Comparison of ENCODE assay signal across 1 cellular context in the genomic region with DNA sequence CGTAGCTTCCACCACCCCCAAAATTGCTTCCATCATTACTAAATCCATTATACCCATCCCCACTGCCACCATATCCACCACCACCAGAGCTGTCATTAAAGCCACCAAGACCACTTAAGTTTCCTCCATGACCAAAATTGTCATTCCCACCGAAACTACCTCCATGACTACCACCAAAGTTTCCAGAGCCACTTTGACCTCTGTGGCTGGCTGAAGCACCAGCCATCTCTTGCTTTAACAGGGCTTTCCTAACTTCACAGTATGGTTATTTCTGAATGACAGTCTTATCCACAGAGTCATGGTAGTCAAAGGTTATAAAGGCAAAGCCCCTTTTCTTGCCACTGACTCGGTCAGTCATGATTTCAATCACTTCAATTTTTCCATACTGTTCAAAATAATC.
TF ChIP-seq lines count a peak whose summit lies in the region.

No MANE protein-coding gene starts in this region.

TF ChIP-seq in GM23338, 12 proteins besides CTCF, POLR2A, EP300 and RAD21 (continued from another document):
- TF ChIP-seq, protein P1, sequence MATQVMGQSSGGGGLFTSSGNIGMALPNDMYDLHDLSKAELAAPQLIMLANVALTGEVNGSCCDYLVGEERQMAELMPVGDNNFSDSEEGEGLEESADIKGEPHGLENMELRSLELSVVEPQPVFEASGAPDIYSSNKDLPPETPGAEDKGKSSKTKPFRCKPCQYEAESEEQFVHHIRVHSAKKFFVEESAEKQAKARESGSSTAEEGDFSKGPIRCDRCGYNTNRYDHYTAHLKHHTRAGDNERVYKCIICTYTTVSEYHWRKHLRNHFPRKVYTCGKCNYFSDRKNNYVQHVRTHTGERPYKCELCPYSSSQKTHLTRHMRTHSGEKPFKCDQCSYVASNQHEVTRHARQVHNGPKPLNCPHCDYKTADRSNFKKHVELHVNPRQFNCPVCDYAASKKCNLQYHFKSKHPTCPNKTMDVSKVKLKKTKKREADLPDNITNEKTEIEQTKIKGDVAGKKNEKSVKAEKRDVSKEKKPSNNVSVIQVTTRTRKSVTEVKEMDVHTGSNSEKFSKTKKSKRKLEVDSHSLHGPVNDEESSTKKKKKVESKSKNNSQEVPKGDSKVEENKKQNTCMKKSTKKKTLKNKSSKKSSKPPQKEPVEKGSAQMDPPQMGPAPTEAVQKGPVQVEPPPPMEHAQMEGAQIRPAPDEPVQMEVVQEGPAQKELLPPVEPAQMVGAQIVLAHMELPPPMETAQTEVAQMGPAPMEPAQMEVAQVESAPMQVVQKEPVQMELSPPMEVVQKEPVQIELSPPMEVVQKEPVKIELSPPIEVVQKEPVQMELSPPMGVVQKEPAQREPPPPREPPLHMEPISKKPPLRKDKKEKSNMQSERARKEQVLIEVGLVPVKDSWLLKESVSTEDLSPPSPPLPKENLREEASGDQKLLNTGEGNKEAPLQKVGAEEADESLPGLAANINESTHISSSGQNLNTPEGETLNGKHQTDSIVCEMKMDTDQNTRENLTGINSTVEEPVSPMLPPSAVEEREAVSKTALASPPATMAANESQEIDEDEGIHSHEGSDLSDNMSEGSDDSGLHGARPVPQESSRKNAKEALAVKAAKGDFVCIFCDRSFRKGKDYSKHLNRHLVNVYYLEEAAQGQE (IDR thresholded peaks at IDR 0.05; ENCODE audit: unreplicated experiment): no peak
- TF ChIP-seq CREB1 (CRISPR knock-in tag; IDR thresholded peaks at IDR 0.05; ENCODE audit: low read depth) (no peak), JUNB (IDR thresholded peaks at IDR 0.05; ENCODE audit: unreplicated experiment) (no peak), STAT1 (IDR thresholded peaks at IDR 0.05; ENCODE audit: unreplicated experiment) (no peak), POLR2AphosphoS5 (IDR thresholded peaks at IDR 0.05; ENCODE audit: low read depth) (no peak), ZNF114 (CRISPR knock-in tag; IDR thresholded peaks at IDR 0.05) (no peak), EZH2 (IDR thresholded peaks at IDR 0.05; ENCODE audit: low read depth, unreplicated experiment) (no peak), ZNF331 (CRISPR knock-in tag; IDR thresholded peaks at IDR 0.05; ENCODE audit: low read depth) (no peak)
- TF ChIP-seq, protein P2, sequence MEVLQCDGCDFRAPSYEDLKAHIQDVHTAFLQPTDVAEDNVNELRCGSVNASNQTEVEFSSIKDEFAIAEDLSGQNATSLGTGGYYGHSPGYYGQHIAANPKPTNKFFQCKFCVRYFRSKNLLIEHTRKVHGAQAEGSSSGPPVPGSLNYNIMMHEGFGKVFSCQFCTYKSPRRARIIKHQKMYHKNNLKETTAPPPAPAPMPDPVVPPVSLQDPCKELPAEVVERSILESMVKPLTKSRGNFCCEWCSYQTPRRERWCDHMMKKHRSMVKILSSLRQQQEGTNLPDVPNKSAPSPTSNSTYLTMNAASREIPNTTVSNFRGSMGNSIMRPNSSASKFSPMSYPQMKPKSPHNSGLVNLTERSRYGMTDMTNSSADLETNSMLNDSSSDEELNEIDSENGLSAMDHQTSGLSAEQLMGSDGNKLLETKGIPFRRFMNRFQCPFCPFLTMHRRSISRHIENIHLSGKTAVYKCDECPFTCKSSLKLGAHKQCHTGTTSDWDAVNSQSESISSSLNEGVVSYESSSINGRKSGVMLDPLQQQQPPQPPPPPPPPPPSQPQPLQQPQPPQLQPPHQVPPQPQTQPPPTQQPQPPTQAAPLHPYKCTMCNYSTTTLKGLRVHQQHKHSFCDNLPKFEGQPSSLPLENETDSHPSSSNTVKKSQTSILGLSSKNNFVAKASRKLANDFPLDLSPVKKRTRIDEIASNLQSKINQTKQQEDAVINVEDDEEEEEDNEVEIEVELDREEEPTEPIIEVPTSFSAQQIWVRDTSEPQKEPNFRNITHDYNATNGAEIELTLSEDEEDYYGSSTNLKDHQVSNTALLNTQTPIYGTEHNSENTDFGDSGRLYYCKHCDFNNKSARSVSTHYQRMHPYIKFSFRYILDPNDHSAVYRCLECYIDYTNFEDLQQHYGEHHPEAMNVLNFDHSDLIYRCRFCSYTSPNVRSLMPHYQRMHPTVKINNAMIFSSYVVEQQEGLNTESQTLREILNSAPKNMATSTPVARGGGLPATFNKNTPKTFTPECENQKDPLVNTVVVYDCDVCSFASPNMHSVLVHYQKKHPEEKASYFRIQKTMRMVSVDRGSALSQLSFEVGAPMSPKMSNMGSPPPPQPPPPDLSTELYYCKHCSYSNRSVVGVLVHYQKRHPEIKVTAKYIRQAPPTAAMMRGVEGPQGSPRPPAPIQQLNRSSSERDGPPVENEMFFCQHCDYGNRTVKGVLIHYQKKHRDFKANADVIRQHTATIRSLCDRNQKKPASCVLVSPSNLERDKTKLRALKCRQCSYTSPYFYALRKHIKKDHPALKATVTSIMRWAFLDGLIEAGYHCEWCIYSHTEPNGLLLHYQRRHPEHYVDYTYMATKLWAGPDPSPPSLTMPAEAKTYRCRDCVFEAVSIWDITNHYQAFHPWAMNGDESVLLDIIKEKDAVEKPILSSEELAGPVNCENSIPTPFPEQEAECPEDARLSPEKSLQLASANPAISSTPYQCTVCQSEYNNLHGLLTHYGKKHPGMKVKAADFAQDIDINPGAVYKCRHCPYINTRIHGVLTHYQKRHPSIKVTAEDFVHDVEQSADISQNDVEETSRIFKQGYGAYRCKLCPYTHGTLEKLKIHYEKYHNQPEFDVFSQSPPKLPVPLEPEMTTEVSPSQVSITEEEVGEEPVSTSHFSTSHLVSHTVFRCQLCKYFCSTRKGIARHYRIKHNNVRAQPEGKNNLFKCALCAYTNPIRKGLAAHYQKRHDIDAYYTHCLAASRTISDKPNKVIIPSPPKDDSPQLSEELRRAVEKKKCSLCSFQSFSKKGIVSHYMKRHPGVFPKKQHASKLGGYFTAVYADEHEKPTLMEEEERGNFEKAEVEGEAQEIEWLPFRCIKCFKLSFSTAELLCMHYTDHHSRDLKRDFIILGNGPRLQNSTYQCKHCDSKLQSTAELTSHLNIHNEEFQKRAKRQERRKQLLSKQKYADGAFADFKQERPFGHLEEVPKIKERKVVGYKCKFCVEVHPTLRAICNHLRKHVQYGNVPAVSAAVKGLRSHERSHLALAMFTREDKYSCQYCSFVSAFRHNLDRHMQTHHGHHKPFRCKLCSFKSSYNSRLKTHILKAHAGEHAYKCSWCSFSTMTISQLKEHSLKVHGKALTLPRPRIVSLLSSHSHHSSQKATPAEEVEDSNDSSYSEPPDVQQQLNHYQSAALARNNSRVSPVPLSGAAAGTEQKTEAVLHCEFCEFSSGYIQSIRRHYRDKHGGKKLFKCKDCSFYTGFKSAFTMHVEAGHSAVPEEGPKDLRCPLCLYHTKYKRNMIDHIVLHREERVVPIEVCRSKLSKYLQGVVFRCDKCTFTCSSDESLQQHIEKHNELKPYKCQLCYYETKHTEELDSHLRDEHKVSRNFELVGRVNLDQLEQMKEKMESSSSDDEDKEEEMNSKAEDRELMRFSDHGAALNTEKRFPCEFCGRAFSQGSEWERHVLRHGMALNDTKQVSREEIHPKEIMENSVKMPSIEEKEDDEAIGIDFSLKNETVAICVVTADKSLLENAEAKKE (CRISPR knock-in tag; IDR thresholded peaks at IDR 0.05): no peak
- TF ChIP-seq, protein P3, sequence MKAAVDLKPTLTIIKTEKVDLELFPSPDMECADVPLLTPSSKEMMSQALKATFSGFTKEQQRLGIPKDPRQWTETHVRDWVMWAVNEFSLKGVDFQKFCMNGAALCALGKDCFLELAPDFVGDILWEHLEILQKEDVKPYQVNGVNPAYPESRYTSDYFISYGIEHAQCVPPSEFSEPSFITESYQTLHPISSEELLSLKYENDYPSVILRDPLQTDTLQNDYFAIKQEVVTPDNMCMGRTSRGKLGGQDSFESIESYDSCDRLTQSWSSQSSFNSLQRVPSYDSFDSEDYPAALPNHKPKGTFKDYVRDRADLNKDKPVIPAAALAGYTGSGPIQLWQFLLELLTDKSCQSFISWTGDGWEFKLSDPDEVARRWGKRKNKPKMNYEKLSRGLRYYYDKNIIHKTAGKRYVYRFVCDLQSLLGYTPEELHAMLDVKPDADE (IDR thresholded peaks at IDR 0.05): no peak
